ENCODE assay signal across 9 cellular contexts in the genomic region with DNA sequence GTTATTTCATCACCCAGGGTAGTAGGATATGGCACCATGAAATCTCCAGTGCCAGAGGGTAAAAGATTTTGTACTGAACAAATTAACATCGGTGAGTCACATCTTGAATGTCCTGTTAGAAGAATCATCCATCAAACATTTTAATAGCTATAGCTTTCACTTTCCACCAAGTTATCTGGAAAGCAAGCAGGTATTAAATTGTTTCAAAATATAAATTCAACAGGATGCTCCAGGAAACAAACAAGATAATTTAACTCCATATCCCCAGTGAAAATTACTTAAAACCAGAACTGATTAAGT. TPM values are rescaled to one million over a fixed set of nuclear protein-coding genes. Genes with fewer than 3 reads are reported as not detected.
DNase-seq lines count a peak whose midpoint lies in the region; ATAC-seq and TF ChIP-seq lines count a peak whose summit lies in the region.
"Had no signal": no experiment of that assay in that cellular context is flagged by ENCODE, and none has a peak within 500 bp of the region (broad histone marks: within the 10 kb centered on the region; RNA-seq: fewer than 3 reads in every experiment).

No MANE protein-coding gene starts in this region.

- no peak for TF ChIP-seq CTCF in DND-41 (IDR thresholded peaks at IDR 0.05; ENCODE audit: borderline replicate concordance, extremely low read depth, low read length, poor library complexity, severe bottlenecking)
- no peak for TF ChIP-seq CTCF in neutrophil (IDR thresholded peaks at IDR 0.05)

- H3K4me2 ChIP-seq in DND-41 (ENCODE audit: insufficient read depth, low read length), result peak overlapping the region; percentile 68

- H3K9me3 ChIP-seq in DND-41 (ENCODE audit: insufficient read depth, low read length, severe bottlenecking) (no peaks in the 10 kb centered on the region), ectodermal cell (ENCODE audit: control insufficient read depth, low read length) (no peaks in the 10 kb centered on the region), neutrophil (no peaks in the 10 kb centered on the region)

- WGBS in ectodermal cell, 2 experiments, result 74 to 83% methylated on average over 1 of the region's 1 CpG

- H3K4me1 ChIP-seq in DND-41 (ENCODE audit: insufficient read depth, low read length) (peaks cover 61% of the 10 kb centered on the region), ectodermal cell (ENCODE audit: control insufficient read depth, insufficient read depth, low read length) (peaks cover 24% of the 10 kb centered on the region), neutrophil (ENCODE audit: control insufficient read depth in 1 of 2, insufficient read depth in 1 of 2, low read depth in 1 of 2, low read length in 1 of 2) (peaks cover 57 to 64% of the 10 kb centered on the region in 2 experiments)

- H2AFZ ChIP-seq in DND-41 (ENCODE audit: low read depth, low read length), result no peak overlapping the region

- H3K36me3 ChIP-seq in DND-41 (ENCODE audit: insufficient read depth, low read length) (peaks cover 44% of the 10 kb centered on the region), ectodermal cell (ENCODE audit: control insufficient read depth, insufficient read depth, low read length) (peaks cover 20% of the 10 kb centered on the region), neutrophil (peaks cover 24% of the 10 kb centered on the region)

- no peak for ATAC-seq in DND-41 (ENCODE audit: insufficient read depth, low read depth)

- peak overlapping the region; percentile 11; the same call in 1 of the 2 replicates for H3K9ac ChIP-seq in DND-41 (ENCODE audit: low read depth, low read length)

- H3K4me3 ChIP-seq in DND-41 (ENCODE audit: low read depth in 1 of 2, low read length in 2 of 2) (no peak overlapping the region; a peak in 1 of 4 replicates), ectodermal cell (ENCODE audit: insufficient read depth, low read depth, low read length) (peak overlapping the region; percentile 92), neutrophil (ENCODE audit: low read depth in 1 of 2, low read length in 1 of 2) (peak overlapping the region in 1 of 2 experiments; percentile 90)

- DNase-seq in DND-41 (no peak), M059J (ENCODE audit: low read depth) (peak; percentile 90), NCI-H2029 treated with DMSO at 0.1 percent for 48 hours (lab: John Stamatoyannopoulos, UW) (no peak), NCI-H187 treated with DMSO at 0.1 percent for 48 hours (lab: John Stamatoyannopoulos, UW) (no peak), HUDEP-2 (lab: John Stamatoyannopoulos, UW; ENCODE audit: unreplicated experiment in 76 of 76) (no peak)
- no peak for DNase-seq in stimulated activated CD4-positive, alpha-beta T cell treated with anti-CD3 and anti-CD28 coated beads, Interleukin-4, amount 100 ng/mL, for 4 hours
- DNase-seq: NCI-H2171 treated with DMSO at 0.1 percent for 48 hours had no signal

- H3K27ac ChIP-seq in DND-41 (ENCODE audit: low read length) (no peak overlapping the region), ectodermal cell (ENCODE audit: insufficient read depth, low read depth, low read length, poor library complexity, severe bottlenecking) (no peak overlapping the region), neutrophil (peak overlapping the region; percentile 41)

- H4K20me1 ChIP-seq in DND-41 (ENCODE audit: insufficient read depth, low read length), result peaks cover 45% of the 10 kb centered on the region

- H3K27me3 ChIP-seq in DND-41 (ENCODE audit: insufficient read depth, low read length, poor library complexity), result no peaks in the 10 kb centered on the region
- H3K27me3 ChIP-seq in ectodermal cell (ENCODE audit: control insufficient read depth, insufficient read depth, low read length, poor library complexity, severe bottlenecking), result no peaks in the 10 kb centered on the region
- no peaks in the 10 kb centered on the region for H3K27me3 ChIP-seq in neutrophil

- peaks cover 69% of the 10 kb centered on the region for H3K79me2 ChIP-seq in DND-41 (ENCODE audit: insufficient read depth, low read length)

RNA-seq across cellular contexts. Expression of gene VEZF1, which starts 2.4 kb away (rescaled TPM):
- total RNA-seq in M059J (2014; rRNA removed; shearing (Covaris generic)), result 62.4 and 63.3 TPM in 2 replicates
- polyA plus RNA-seq in ectodermal cell (2013, experiment 1 of 4), result 87.5 TPM
- polyA plus RNA-seq in ectodermal cell (2013, experiment 2 of 4), result 94.7 TPM
- 92.3 TPM for polyA plus RNA-seq in ectodermal cell (2013, experiment 3 of 4)
- polyA plus RNA-seq in ectodermal cell (2013, experiment 4 of 4), result 95.9 TPM

RNA-seq across cellular contexts. Expression of gene SRSF1, which starts 21.4 kb away (rescaled TPM):
- total RNA-seq in M059J (2014; rRNA removed; shearing (Covaris generic)), result 336 and 365 TPM in 2 replicates
- polyA plus RNA-seq in ectodermal cell (2013, experiment 1 of 4), result 445 TPM
- polyA plus RNA-seq in ectodermal cell (2013, experiment 2 of 4), result 423 TPM
- 235 TPM for polyA plus RNA-seq in ectodermal cell (2013, experiment 3 of 4)
- polyA plus RNA-seq in ectodermal cell (2013, experiment 4 of 4), result 254 TPM

RNA-seq across cellular contexts. Expression of gene CUEDC1, which starts 30.4 kb away (rescaled TPM):
- total RNA-seq in M059J (2014; rRNA removed; shearing (Covaris generic)), result 4.4 and 16.2 TPM in 2 replicates
- polyA plus RNA-seq in ectodermal cell (2013, experiment 1 of 4), result 32.6 TPM
- polyA plus RNA-seq in ectodermal cell (2013, experiment 2 of 4), result 26.0 TPM
- 19.9 TPM for polyA plus RNA-seq in ectodermal cell (2013, experiment 3 of 4)
- polyA plus RNA-seq in ectodermal cell (2013, experiment 4 of 4), result 21.5 TPM
